8 cellular contexts compared by ENCODE assay signal in genomic region chr9:86487222-86487841, GRCh38.
A peak's percentile ranks its signal among the peaks of the same experiment; 100 is the strongest.
DNase-seq lines count a peak whose midpoint lies in the region; ATAC-seq and TF ChIP-seq lines count a peak whose summit lies in the region.

No MANE protein-coding gene starts in this region.

- ATAC-seq in HG03139 (IDR thresholded peaks at IDR 0.05; ENCODE audit: unreplicated experiment) = no peak
- ATAC-seq in GM21381 (IDR thresholded peaks at IDR 0.05; ENCODE audit: unreplicated experiment) = no peak

- TF ChIP-seq EP300 in esophagus muscularis mucosa (IDR thresholded peaks at IDR 0.05) = no peak

- H3K4me1 ChIP-seq in esophagus muscularis mucosa = peaks cover 0 to 7% (median 0%) of the 10 kb centered on the region in 4 donors

- POLR2A ChIA-PET in HEK293T (lab: Yijun Ruan, JAX) = no interaction called here

- DNase-seq in HEK293T (ENCODE audit: extremely low spot score) (peak; percentile 38), RPMI7951 (ENCODE audit: low read depth) (peak; percentile 33), esophagus muscularis mucosa (ENCODE audit: extremely low spot score) (no peak), non-pigmented ciliary epithelial cell (ENCODE audit: low read depth) (peak; percentile 17), NCI-H446 treated with DMSO at 0.1 percent for 48 hours (lab: John Stamatoyannopoulos, UW) (no peak)

- no peaks in the 10 kb centered on the region for H3K27me3 ChIP-seq in esophagus muscularis mucosa

- TF ChIP-seq CTCF in C4-2B (conservative IDR thresholded peaks at IDR 0.05) (peak; percentile 79), esophagus muscularis mucosa (IDR thresholded peaks at IDR 0.05) (peak; percentile 61 to 70 (median 61))

- H3K27ac ChIP-seq in C4-2B (no peak overlapping the region), esophagus muscularis mucosa (replicated peaks in 1 of 4) (no peak overlapping the region)

- WGBS in esophagus muscularis mucosa = 0% methylated on average over 1 of the region's 1 CpG

- no peak for TF ChIP-seq POLR2A in esophagus muscularis mucosa (IDR thresholded peaks at IDR 0.05; ENCODE audit: low read depth)

- intact Hi-C loops in esophagus muscularis mucosa (cut with DNase I) = loop anchor here (2.0 to 10.0 kb wide), 2 partner anchors 53 to 509 kb away; no protein-coding TSS in a partner anchor

- CTCF ChIA-PET in HEK293T (lab: Yijun Ruan, JAX) = interaction anchor here (0.7 to 2.6 kb wide), 4 partner anchors 54 to 838 kb away, joined by 3 to 8 read pairs (median 3); no protein-coding TSS in a partner anchor

- H3K4me3 ChIP-seq in esophagus muscularis mucosa = no peak overlapping the region

- no peaks in the 10 kb centered on the region for H3K9me3 ChIP-seq in esophagus muscularis mucosa

- H3K36me3 ChIP-seq in esophagus muscularis mucosa = no peaks in the 10 kb centered on the region

TF ChIP-seq in HEK293T, 16 proteins besides CTCF, POLR2A, EP300 and RAD21:
- TF ChIP-seq ZNF384 (IDR thresholded peaks at IDR 0.05) = no peak
- TF ChIP-seq BHLHE40 (IDR thresholded peaks at IDR 0.05; ENCODE audit: borderline replicate concordance) = no peak
- TF ChIP-seq PKNOX1 (IDR thresholded peaks at IDR 0.05) = no peak
- TF ChIP-seq NFRKB (IDR thresholded peaks at IDR 0.05) = no peak
- no peak for TF ChIP-seq FOXA1 (IDR thresholded peaks at IDR 0.05)
- no peak for TF ChIP-seq HDGF (IDR thresholded peaks at IDR 0.05; ENCODE audit: borderline replicate concordance)
- TF ChIP-seq ELF4 (IDR thresholded peaks at IDR 0.05) = no peak
- TF ChIP-seq ARNT (IDR thresholded peaks at IDR 0.05) = no peak

Comparison
In these comparisons a context has a peak if more than half of its experiments do, and no peak if none do; other contexts are left out.
1. DNase-seq: peak in HEK293T (single experiment), RPMI7951 (single experiment) and non-pigmented ciliary epithelial cell (single experiment); none in esophagus muscularis mucosa (single experiment) and NCI-H446 treated with DMSO at 0.1 percent for 48 hours (single experiment).